Comparison of ENCODE assay signal across 8 cellular contexts in the genomic region with DNA sequence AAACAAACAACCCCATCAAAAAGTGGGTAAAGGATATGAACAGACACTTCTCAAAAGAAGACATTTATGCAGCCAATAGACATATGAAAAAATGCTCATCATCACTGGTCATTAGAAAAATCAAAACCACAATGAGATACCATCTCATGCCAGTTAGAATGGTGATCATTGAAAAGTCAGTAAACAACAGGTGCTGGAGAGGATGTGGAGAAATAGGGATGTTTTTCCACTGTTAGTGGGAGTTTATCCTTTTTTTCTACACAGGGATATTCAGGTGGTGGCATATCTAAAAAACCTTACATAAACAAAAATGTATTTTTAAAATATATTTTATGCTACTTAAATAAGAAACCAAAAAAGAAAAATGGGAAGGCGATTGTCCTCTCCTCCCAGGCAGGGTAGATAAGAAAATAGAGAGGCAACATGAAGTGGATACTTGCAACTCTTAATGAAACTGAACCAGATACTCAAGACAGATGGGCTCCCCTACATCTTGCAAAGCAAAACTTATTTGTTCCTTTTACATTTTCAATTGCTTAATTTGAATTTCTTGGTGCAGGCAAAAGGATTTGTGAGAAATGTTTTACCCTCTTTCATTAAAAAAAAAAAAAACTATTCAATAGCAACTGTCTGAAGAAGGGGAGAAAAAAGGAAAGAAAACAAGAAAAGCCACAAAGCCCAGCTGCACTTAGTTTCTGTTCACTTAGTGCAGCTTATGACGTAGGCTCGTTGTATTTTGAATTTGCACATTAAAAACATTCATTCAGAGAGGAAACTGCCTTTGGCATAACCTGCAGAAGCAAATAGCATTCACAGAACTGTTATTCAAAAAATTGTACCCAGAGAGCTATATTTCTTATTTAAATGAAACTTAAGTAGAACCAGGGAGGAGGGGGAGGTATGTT. TPM values are rescaled to one million over a fixed set of nuclear protein-coding genes. Genes with fewer than 3 reads are reported as not detected.
DNase-seq lines count a peak whose midpoint lies in the region; ATAC-seq and TF ChIP-seq lines count a peak whose summit lies in the region.

No MANE protein-coding gene starts in this region.

- no peak overlapping the region for H3K4me3 ChIP-seq in SJSA1
- no peak overlapping the region for H3K4me3 ChIP-seq in tibial artery

- peak overlapping the region; percentile 91 for H3K27ac Mint-ChIP-seq in activated CD4-positive, alpha-beta T cell treated with anti-CD3 and anti-CD28 coated beads, Interleukin-2, amount 10 ng/mL, durations not matched to agents 7 days and 5 days

- CTCF ChIA-PET in activated CD4-positive, alpha-beta T cell treated with anti-CD3 and anti-CD28 coated beads, Interleukin-2, amount 10 ng/mL, durations not matched to agents 7 days and 5 days (lab: Charles Lee), result interaction anchor here (1.1 to 3.4 kb wide), 5 partner anchors 12 to 40 kb away, joined by 3 to 23 read pairs (median 3); no protein-coding TSS in a partner anchor

- H3K9me3 ChIP-seq in SJSA1 (replicated peaks) (no peaks in the 10 kb centered on the region), tibial artery (no peaks in the 10 kb centered on the region)

- ATAC-seq in HG02884 (IDR thresholded peaks at IDR 0.05; ENCODE audit: unreplicated experiment), result peak; percentile 84
- ATAC-seq in left cardiac atrium, result peak; percentile 34 to 71

- peaks cover 47% of the 10 kb centered on the region for H3K4me1 Mint-ChIP-seq in activated CD4-positive, alpha-beta T cell treated with anti-CD3 and anti-CD28 coated beads, Interleukin-2, amount 10 ng/mL, durations not matched to agents 7 days and 5 days

- intact Hi-C loops in left cardiac atrium (cut with DNase I) (no loop called here), tibial artery (cut with DNase I; ENCODE audit: low total_unique reads) (no loop called here)

- H3K27me3 ChIP-seq in SJSA1 (replicated peaks), result no peaks in the 10 kb centered on the region
- no peaks in the 10 kb centered on the region for H3K27me3 ChIP-seq in tibial artery

- peak overlapping the region; percentile 49 for H3K4me3 Mint-ChIP-seq in activated CD4-positive, alpha-beta T cell treated with anti-CD3 and anti-CD28 coated beads, Interleukin-2, amount 10 ng/mL, durations not matched to agents 7 days and 5 days

- H3K36me3 ChIP-seq in SJSA1, result no peaks in the 10 kb centered on the region
- no peaks in the 10 kb centered on the region for H3K36me3 ChIP-seq in tibial artery

- no peak for TF ChIP-seq CTCF in tibial artery (IDR thresholded peaks at IDR 0.05)

- H3K4me1 ChIP-seq in SJSA1 (replicated peaks) (peaks cover 20% of the 10 kb centered on the region), tibial artery (peaks cover 0 to 45% (median 21%) of the 10 kb centered on the region in 4 donors)

- in situ Hi-C loops in ACHN (cut with HindIII; ENCODE audit: low pct_ligation_motif_present, low pct_unique_long_range_greater_than_20kb, low sequenced_read_pairs), result no loop called here

- H3K9me3 Mint-ChIP-seq in activated CD4-positive, alpha-beta T cell treated with anti-CD3 and anti-CD28 coated beads, Interleukin-2, amount 10 ng/mL, durations not matched to agents 7 days and 5 days, result peaks cover 2% of the 10 kb centered on the region

- peaks cover 13% of the 10 kb centered on the region for H3K36me3 Mint-ChIP-seq in activated CD4-positive, alpha-beta T cell treated with anti-CD3 and anti-CD28 coated beads, Interleukin-2, amount 10 ng/mL, durations not matched to agents 7 days and 5 days (ENCODE audit: low read depth)

- peak overlapping the region; percentile 98 for H3K27ac ChIP-seq in SJSA1
- H3K27ac ChIP-seq in tibial artery, result peak overlapping the region; percentile 81 to 86

- peak; percentile 62 for DNase-seq in activated CD4-positive, alpha-beta T cell treated with anti-CD3 and anti-CD28 coated beads, Interleukin-2, amount 10 ng/mL, durations not matched to agents 7 days and 5 days
- no peak for DNase-seq in activated CD4-positive, alpha-beta T cell treated with anti-CD3 and anti-CD28 coated beads, Interleukin-2, amount 50 U/mL, for 1 hour
- DNase-seq in SJSA1 (ENCODE audit: low read depth in 1 of 2, low spot score in 2 of 2) (peak in 1 of 2 experiments; percentile 43), left cardiac atrium (no peak), tibial artery (no peak), NCI-H82 treated with DMSO at 0.1 percent for 48 hours (lab: John Stamatoyannopoulos, UW; ENCODE audit: unreplicated experiment) (no peak), ACHN (no peak)

- POLR2A ChIA-PET in activated CD4-positive, alpha-beta T cell treated with anti-CD3 and anti-CD28 coated beads, Interleukin-2, amount 10 ng/mL, durations not matched to agents 7 days and 5 days (lab: Charles Lee), result no interaction called here

- no peaks in the 10 kb centered on the region for H3K27me3 Mint-ChIP-seq in activated CD4-positive, alpha-beta T cell treated with anti-CD3 and anti-CD28 coated beads, Interleukin-2, amount 10 ng/mL, durations not matched to agents 7 days and 5 days

RNA-seq across cellular contexts. Expression of a gene that starts 36.9 kb away (rescaled TPM):
- 10 to 100 TPM; 14.2 to 14.8 TPM for total RNA-seq in activated CD4-positive, alpha-beta T cell treated with anti-CD3 and anti-CD28 coated beads, Interleukin-2, amount 10 ng/mL, durations not matched to agents 7 days and 5 days
- not detected in 2 replicates for total RNA-seq in SJSA1 (2014; rRNA removed; shearing (Covaris generic))
- 1 to 10 TPM; 1.8 to 3.5 TPM for total RNA-seq in left cardiac atrium
